In genomic region chr18:79260023-79260422, GRCh38 we compare ENCODE assay signal across 26 cellular contexts.
DNase-seq lines count a peak whose midpoint lies in the region; ATAC-seq and TF ChIP-seq lines count a peak whose summit lies in the region.
"Had no signal": no experiment of that assay in that cellular context is flagged by ENCODE, and none has a peak within 500 bp of the region (broad histone marks: within the 10 kb centered on the region; RNA-seq: fewer than 3 reads in every experiment).

No MANE protein-coding gene starts in this region.

- no peaks in the 10 kb centered on the region for H3K36me3 ChIP-seq in CD8-positive, alpha-beta memory T cell (ENCODE audit: insufficient read depth, low read length)
- H3K36me3 ChIP-seq in testis (ENCODE audit: low read depth, missing control alignments), result no peaks in the 10 kb centered on the region
- H3K36me3 ChIP-seq: breast epithelium, SJSA1 had no signal

- no peaks in the 10 kb centered on the region for H3K4me1 ChIP-seq in CD8-positive, alpha-beta memory T cell (ENCODE audit: insufficient read depth, low read length)
- no peaks in the 10 kb centered on the region for H3K4me1 ChIP-seq in testis
- H3K4me1 ChIP-seq: breast epithelium, SJSA1 had no signal

- H3K27ac ChIP-seq in CD8-positive, alpha-beta memory T cell (ENCODE audit: low read depth, low read length), result peak overlapping the region; percentile 15
- H3K27ac ChIP-seq in CD4-positive, alpha-beta T cell (ENCODE audit: low read depth, low read length), result no peak overlapping the region
- no peak overlapping the region for H3K27ac ChIP-seq in testis
- H3K27ac ChIP-seq: breast epithelium, SJSA1 had no signal

- ATAC-seq in GM19351 (IDR thresholded peaks at IDR 0.05; ENCODE audit: unreplicated experiment) (peak; percentile 57), GM21717 (IDR thresholded peaks at IDR 0.05; ENCODE audit: unreplicated experiment) (no peak)
- ATAC-seq in CD4-positive, alpha-beta T cell (ENCODE audit: poor library complexity), result no peak
- ATAC-seq: GM12878, Panc1 had no signal

- H3K9me3 ChIP-seq in CD8-positive, alpha-beta memory T cell (ENCODE audit: low read length), result no peaks in the 10 kb centered on the region
- H3K9me3 ChIP-seq in CD4-positive, alpha-beta T cell (ENCODE audit: control insufficient read depth, low read length), result no peaks in the 10 kb centered on the region
- no peaks in the 10 kb centered on the region for H3K9me3 ChIP-seq in testis
- H3K9me3 ChIP-seq: SJSA1 had no signal

- no peak overlapping the region for H3K4me3 Mint-ChIP-seq in CD8-positive, alpha-beta memory T cell
- H3K4me3 Mint-ChIP-seq in endothelial cell (ENCODE audit: unreplicated experiment), result no peak overlapping the region
- no peak overlapping the region for H3K4me3 Mint-ChIP-seq in CD4-positive, alpha-beta T cell
- H3K4me3 Mint-ChIP-seq: activated T-cell treated with anti-CD3 and anti-CD28 coated beads, Interleukin-2, amount 50 U/mL, for 24 hours; T-helper 1 cell treated with Interleukin-12 subunit alpha and Interleukin-12 subunit beta and Interleukin-4 antibody, amounts not matched to agents 30 μg/mL and 1 μg/mL, for 36 hours had no signal

- H3K27me3 ChIP-seq in CD8-positive, alpha-beta memory T cell (ENCODE audit: insufficient read depth, low read length, poor library complexity, severe bottlenecking), result no peaks in the 10 kb centered on the region
- H3K27me3 ChIP-seq in CD4-positive, alpha-beta T cell (ENCODE audit: control insufficient read depth, insufficient read depth, low read length), result no peaks in the 10 kb centered on the region
- no peaks in the 10 kb centered on the region for H3K27me3 ChIP-seq in testis
- H3K27me3 ChIP-seq: breast epithelium, SJSA1 had no signal

- H3K27me3 Mint-ChIP-seq in CD8-positive, alpha-beta memory T cell, result peaks cover 0 to 2% of the 10 kb centered on the region in 2 donors
- peaks cover 6% of the 10 kb centered on the region for H3K27me3 Mint-ChIP-seq in endothelial cell (ENCODE audit: unreplicated experiment)
- no peaks in the 10 kb centered on the region for H3K27me3 Mint-ChIP-seq in CD4-positive, alpha-beta T cell
- H3K27me3 Mint-ChIP-seq: activated T-cell treated with anti-CD3 and anti-CD28 coated beads, Interleukin-2, amount 50 U/mL, for 24 hours had no signal

- H3K36me3 Mint-ChIP-seq in CD8-positive, alpha-beta memory T cell, result peaks cover 20 to 62% (median 32%) of the 10 kb centered on the region in 3 donors
- peaks cover 8% of the 10 kb centered on the region for H3K36me3 Mint-ChIP-seq in endothelial cell (ENCODE audit: low read depth, unreplicated experiment)
- peaks cover 80% of the 10 kb centered on the region for H3K36me3 Mint-ChIP-seq in CD4-positive, alpha-beta T cell (ENCODE audit: low read depth)

- CTCF ChIA-PET in CD8-positive, alpha-beta memory T cell (lab: Charles Lee), result no interaction called here
- CTCF ChIA-PET in CD4-positive, alpha-beta T cell (lab: Charles Lee), result no interaction called here

- H3K4me3 ChIP-seq in CD8-positive, alpha-beta memory T cell (ENCODE audit: low read length), result no peak overlapping the region
- H3K4me3 ChIP-seq in testis, result no peak overlapping the region
- H3K4me3 ChIP-seq: breast epithelium, GM12878, SJSA1 had no signal

- no peak for TF ChIP-seq CTCF in endothelial cell (IDR thresholded peaks at IDR 0.05; ENCODE audit: unreplicated experiment)
- TF ChIP-seq CTCF in CD4-positive, alpha-beta T cell (IDR thresholded peaks at IDR 0.05), result no peak
- no peak for TF ChIP-seq CTCF in testis (IDR thresholded peaks at IDR 0.05)

- no peak for TF ChIP-seq POLR2A in testis (IDR thresholded peaks at IDR 0.05)

- H3K9me3 Mint-ChIP-seq in CD8-positive, alpha-beta memory T cell, result peaks cover 0 to 5% (median 3%) of the 10 kb centered on the region in 5 donors
- H3K9me3 Mint-ChIP-seq in endothelial cell (ENCODE audit: unreplicated experiment), result no peaks in the 10 kb centered on the region
- no peaks in the 10 kb centered on the region for H3K9me3 Mint-ChIP-seq in CD4-positive, alpha-beta T cell

- WGBS in testis, 2 donors, result 91 to 93% methylated on average over 7 to 8 of the region's 8 CpGs

- POLR2A ChIA-PET in CD8-positive, alpha-beta memory T cell (lab: Charles Lee), result no interaction called here
- POLR2A ChIA-PET in CD4-positive, alpha-beta T cell (lab: Charles Lee), result no interaction called here

- H3K27ac Mint-ChIP-seq in CD8-positive, alpha-beta memory T cell, result peak overlapping the region in 6 of 8 donors; percentile 17 to 74 (median 48)
- peak overlapping the region; percentile 22 for H3K27ac Mint-ChIP-seq in endothelial cell (ENCODE audit: unreplicated experiment)
- no peak overlapping the region for H3K27ac Mint-ChIP-seq in CD4-positive, alpha-beta T cell
- H3K27ac Mint-ChIP-seq: activated T-cell treated with anti-CD3 and anti-CD28 coated beads, Interleukin-2, amount 50 U/mL, for 24 hours; T-helper 1 cell treated with Interleukin-12 subunit alpha and Interleukin-12 subunit beta and Interleukin-4 antibody, amounts not matched to agents 30 μg/mL and 1 μg/mL, for 36 hours had no signal

- peaks cover 0 to 2% (median 0%) of the 10 kb centered on the region in 3 donors for H3K4me1 Mint-ChIP-seq in CD8-positive, alpha-beta memory T cell
- H3K4me1 Mint-ChIP-seq in endothelial cell (ENCODE audit: unreplicated experiment), result peaks cover 25% of the 10 kb centered on the region
- no peaks in the 10 kb centered on the region for H3K4me1 Mint-ChIP-seq in CD4-positive, alpha-beta T cell (ENCODE audit: low read depth)

- intact Hi-C loops in CD4-positive, alpha-beta T cell (cut with DNase I, micrococcal nuclease), result no loop called here
- intact Hi-C loops in testis (cut with DNase I; ENCODE audit: low total_unique reads), result no loop called here

- DNase-seq in CD8-positive, alpha-beta memory T cell, result no peak
- peak; percentile 100 for DNase-seq in NCI-H146 treated with DMSO at 0.1 percent for 48 hours (lab: John Stamatoyannopoulos, UW; ENCODE audit: unreplicated experiment)
- no peak for DNase-seq in endothelial cell (ENCODE audit: low spot score)
- DNase-seq in CD4-positive, alpha-beta T cell, result no peak
- DNase-seq in testis, result no peak
- DNase-seq in NCI-H1048 (lab: John Stamatoyannopoulos, UW), result no peak
- DNase-seq: activated naive CD4-positive, alpha-beta T cell; activated T-cell treated with anti-CD3 and anti-CD28 coated beads, Interleukin-2, amount 50 U/mL, for 24 hours; amniotic stem cell; C1 segment of cervical spinal cord; effector CD8-positive, alpha-beta T cell; foreskin fibroblast; GOT3; mammary epithelial cell; NCI-H2029 treated with DMSO at 0.1 percent for 48 hours; NCI-H446 treated with DMSO at 0.1 percent for 48 hours; occipital lobe; small intestine; stimulated activated CD4-positive, alpha-beta T cell treated with anti-CD3 and anti-CD28 coated beads, Interleukin-1b, Interleukin-23, amount 100 ng/mL, for 48 hours had no signal
